ENCODE assay signal across 20 cellular contexts in genomic region chr5:132824426-132824825, GRCh38.
DNase-seq lines count a peak whose midpoint lies in the region; ATAC-seq and TF ChIP-seq lines count a peak whose summit lies in the region.
"Had no signal": no experiment of that assay in that cellular context is flagged by ENCODE, and none has a peak within 500 bp of the region (broad histone marks: within the 10 kb centered on the region; RNA-seq: fewer than 3 reads in every experiment).

No MANE protein-coding gene starts in this region.

- peaks cover 74% of the 10 kb centered on the region for H3K27me3 Mint-ChIP-seq in activated T-cell treated with anti-CD3 and anti-CD28 coated beads, Interleukin-2, amount 50 U/mL, for 24 hours
- H3K27me3 Mint-ChIP-seq in stimulated activated naive CD8-positive, alpha-beta T cell treated with anti-CD3 and anti-CD28 coated beads, Interleukin-15, amount 100 ng/mL, for 72 hours, result peaks cover 95% of the 10 kb centered on the region
- H3K27me3 Mint-ChIP-seq in nephron progenitor cell (ENCODE audit: low read depth, poor library complexity), result peaks cover 63% of the 10 kb centered on the region

- ATAC-seq in stimulated activated naive CD8-positive, alpha-beta T cell treated with anti-CD3 and anti-CD28 coated beads, Interleukin-15, amount 100 ng/mL, for 72 hours, result no peak
- ATAC-seq: psoas muscle had no signal

- H3K9me3 Mint-ChIP-seq in activated T-cell treated with anti-CD3 and anti-CD28 coated beads, Interleukin-2, amount 50 U/mL, for 24 hours, result no peaks in the 10 kb centered on the region
- H3K9me3 Mint-ChIP-seq in stimulated activated naive CD8-positive, alpha-beta T cell treated with anti-CD3 and anti-CD28 coated beads, Interleukin-15, amount 100 ng/mL, for 72 hours, result no peaks in the 10 kb centered on the region
- H3K9me3 Mint-ChIP-seq in nephron progenitor cell, result no peaks in the 10 kb centered on the region

- H3K27ac Mint-ChIP-seq in activated T-cell treated with anti-CD3 and anti-CD28 coated beads, Interleukin-2, amount 50 U/mL, for 24 hours, result no peak overlapping the region
- H3K27ac Mint-ChIP-seq in stimulated activated naive CD8-positive, alpha-beta T cell treated with anti-CD3 and anti-CD28 coated beads, Interleukin-15, amount 100 ng/mL, for 72 hours, result no peak overlapping the region
- no peak overlapping the region for H3K27ac Mint-ChIP-seq in nephron progenitor cell

- H3K4me1 Mint-ChIP-seq in activated T-cell treated with anti-CD3 and anti-CD28 coated beads, Interleukin-2, amount 50 U/mL, for 24 hours (ENCODE audit: low read depth), result peaks cover 16% of the 10 kb centered on the region
- H3K4me1 Mint-ChIP-seq in stimulated activated naive CD8-positive, alpha-beta T cell treated with anti-CD3 and anti-CD28 coated beads, Interleukin-15, amount 100 ng/mL, for 72 hours, result peaks cover 60% of the 10 kb centered on the region
- H3K4me1 Mint-ChIP-seq in nephron progenitor cell, result peaks cover 26% of the 10 kb centered on the region

- peak overlapping the region; percentile 92 for H3K27ac ChIP-seq in cingulate gyrus (ENCODE audit: low read depth, low read length)
- H3K27ac ChIP-seq: HL-60, psoas muscle, SJCRH30 had no signal

- TF ChIP-seq CTCF in GM20000 (IDR thresholded peaks at IDR 0.05; ENCODE audit: extremely low read depth, missing control alignments) (no peak), nephron progenitor cell (IDR thresholded peaks at IDR 0.05) (no peak)

- no peaks in the 10 kb centered on the region for H3K36me3 Mint-ChIP-seq in activated T-cell treated with anti-CD3 and anti-CD28 coated beads, Interleukin-2, amount 50 U/mL, for 24 hours (ENCODE audit: low read depth)
- peaks cover 4% of the 10 kb centered on the region for H3K36me3 Mint-ChIP-seq in nephron progenitor cell (ENCODE audit: low read depth)

- H3K4me3 Mint-ChIP-seq in activated T-cell treated with anti-CD3 and anti-CD28 coated beads, Interleukin-2, amount 50 U/mL, for 24 hours, result peak overlapping the region; percentile 20
- H3K4me3 Mint-ChIP-seq in stimulated activated naive CD8-positive, alpha-beta T cell treated with anti-CD3 and anti-CD28 coated beads, Interleukin-15, amount 100 ng/mL, for 72 hours, result peak overlapping the region; percentile 12 to 50
- H3K4me3 Mint-ChIP-seq in nephron progenitor cell, result no peak overlapping the region

- DNase-seq in activated T-cell treated with anti-CD3 and anti-CD28 coated beads, Interleukin-2, amount 50 U/mL, for 24 hours, result no peak
- no peak for DNase-seq in activated T-cell treated with anti-CD3 and anti-CD28 coated beads, Interleukin-2, amount 50 U/mL, for 48 hours
- DNase-seq in GM20000 (ENCODE audit: low spot score), result peak; percentile 39
- no peak for DNase-seq in stimulated activated naive CD8-positive, alpha-beta T cell treated with anti-CD3 and anti-CD28 coated beads, Interleukin-15, amount 100 ng/mL, for 72 hours
- DNase-seq in activated CD4-positive, CD25-positive, alpha-beta regulatory T cell (lab: John Stamatoyannopoulos, UW), result no peak
- no peak for DNase-seq in retina
- no peak for DNase-seq in nephron progenitor cell
- DNase-seq: activated CD4-positive, alpha-beta T cell treated with anti-CD3 and anti-CD28 coated beads, Interleukin-2, amount 50 U/mL, for 1 hour; activated naive CD4-positive, alpha-beta T cell treated with Interleukin-2 at 50 U/mL for 16 hours; DMS79 treated with DMSO at 0.1 percent for 48 hours; glutamatergic neuron; HCEC 1CT; kidney; NCI-H1092 treated with DMSO at 0.1 percent for 48 hours; NCI-H1930; NCI-H226; psoas muscle; SJCRH30 had no signal
